ENCODE assay signal across 9 cellular contexts in the genomic region with DNA sequence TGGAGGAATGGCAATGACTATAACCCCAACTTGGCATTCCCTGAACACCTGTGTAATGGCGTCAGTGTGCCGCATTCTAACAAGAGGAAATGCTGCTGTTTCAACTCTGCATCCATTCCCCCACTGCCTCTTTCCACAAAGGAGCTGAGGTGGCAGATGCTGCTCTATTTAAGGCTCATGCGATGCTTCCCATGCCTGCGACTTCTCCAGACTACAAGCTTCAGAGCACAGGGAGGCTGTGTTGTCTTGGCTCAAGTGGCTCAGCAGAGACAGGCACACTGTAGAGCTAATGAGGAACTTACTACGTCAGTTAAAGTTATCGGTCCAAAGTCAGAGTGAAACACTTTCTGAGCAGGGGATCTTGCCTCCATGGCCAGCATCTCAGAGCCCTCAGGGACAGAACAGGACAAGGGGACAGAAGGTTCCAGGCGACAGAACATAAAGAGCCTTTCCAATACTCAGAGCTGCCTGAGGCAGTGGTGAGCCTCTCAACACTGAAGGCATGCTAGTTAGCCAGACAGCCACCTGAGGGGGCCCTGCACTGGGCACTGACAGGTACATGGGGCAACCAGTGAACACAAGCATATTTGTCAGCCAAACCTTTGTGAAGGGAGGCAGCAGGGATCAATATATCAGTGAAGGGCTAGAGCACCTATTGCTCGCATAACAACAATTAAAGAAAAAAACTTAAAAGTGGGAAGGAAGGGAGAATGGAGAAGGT. TPM values are rescaled to one million over a fixed set of nuclear protein-coding genes. Genes with fewer than 3 reads are reported as not detected.
DNase-seq lines count a peak whose midpoint lies in the region; ATAC-seq and TF ChIP-seq lines count a peak whose summit lies in the region.
"Had no signal": no experiment of that assay in that cellular context is flagged by ENCODE, and none has a peak within 500 bp of the region (broad histone marks: within the 10 kb centered on the region; RNA-seq: fewer than 3 reads in every experiment).

No MANE protein-coding gene starts in this region.

- H3K36me3 Mint-ChIP-seq in CD4-positive, alpha-beta T cell (ENCODE audit: low read depth), result peaks cover 96% of the 10 kb centered on the region
- H3K36me3 Mint-ChIP-seq in activated naive CD8-positive, alpha-beta T cell treated with anti-CD3 and anti-CD28 coated beads for 36 hours, result peaks cover 39% of the 10 kb centered on the region

- peak overlapping the region; percentile 82 for H3K27ac Mint-ChIP-seq in CD4-positive, alpha-beta T cell
- H3K27ac Mint-ChIP-seq in activated naive CD8-positive, alpha-beta T cell treated with anti-CD3 and anti-CD28 coated beads for 36 hours, result peak overlapping the region; percentile 86

- POLR2A ChIA-PET in CD4-positive, alpha-beta T cell (lab: Charles Lee), result no interaction called here

- peak overlapping the region; percentile 43 for H3K4me3 Mint-ChIP-seq in CD4-positive, alpha-beta T cell
- H3K4me3 Mint-ChIP-seq in activated naive CD8-positive, alpha-beta T cell treated with anti-CD3 and anti-CD28 coated beads for 36 hours, result peak overlapping the region; percentile 3

- H3K27me3 Mint-ChIP-seq in CD4-positive, alpha-beta T cell, result no peaks in the 10 kb centered on the region
- H3K27me3 Mint-ChIP-seq in activated naive CD8-positive, alpha-beta T cell treated with anti-CD3 and anti-CD28 coated beads for 36 hours, result no peaks in the 10 kb centered on the region

- H3K9me3 Mint-ChIP-seq in CD4-positive, alpha-beta T cell, result no peaks in the 10 kb centered on the region
- no peaks in the 10 kb centered on the region for H3K9me3 Mint-ChIP-seq in activated naive CD8-positive, alpha-beta T cell treated with anti-CD3 and anti-CD28 coated beads for 36 hours

- H3K4me3 ChIP-seq in muscle layer of duodenum (ENCODE audit: low read depth in 1 of 2, low read length in 2 of 2), result no peak overlapping the region

- no peak overlapping the region for H3K27ac ChIP-seq in CD4-positive, alpha-beta T cell (ENCODE audit: low read depth, low read length)
- peak overlapping the region; percentile 21 for H3K27ac ChIP-seq in muscle layer of duodenum (ENCODE audit: low read length)

- no peaks in the 10 kb centered on the region for H3K9me3 ChIP-seq in CD4-positive, alpha-beta T cell (ENCODE audit: control insufficient read depth, low read length)
- no peaks in the 10 kb centered on the region for H3K9me3 ChIP-seq in muscle layer of duodenum (ENCODE audit: control insufficient read depth in 1 of 2, low read length in 2 of 2)

- peaks cover 45 to 47% of the 10 kb centered on the region in 2 donors for H3K36me3 ChIP-seq in muscle layer of duodenum (ENCODE audit: control insufficient read depth in 1 of 2, insufficient read depth in 2 of 2, low read length in 2 of 2)

- intact Hi-C loops in CD4-positive, alpha-beta T cell (cut with DNase I, micrococcal nuclease), result no loop called here

- peaks cover 15 to 19% of the 10 kb centered on the region in 2 donors for H3K4me1 ChIP-seq in muscle layer of duodenum (ENCODE audit: control insufficient read depth in 1 of 2, insufficient read depth in 2 of 2, low read length in 2 of 2)

- no peak for TF ChIP-seq CTCF in CD4-positive, alpha-beta T cell (IDR thresholded peaks at IDR 0.05)

- peak; percentile 28 for ATAC-seq in CD4-positive, alpha-beta T cell (ENCODE audit: poor library complexity)

- CTCF ChIA-PET in CD4-positive, alpha-beta T cell (lab: Charles Lee), result interaction anchor here (0.9 to 1.0 kb wide), 2 partner anchors 11 to 57 kb away, joined by 3 to 6 read pairs; no protein-coding TSS in a partner anchor

- H3K27me3 ChIP-seq in CD4-positive, alpha-beta T cell (ENCODE audit: control insufficient read depth, insufficient read depth, low read length), result no peaks in the 10 kb centered on the region
- no peaks in the 10 kb centered on the region for H3K27me3 ChIP-seq in muscle layer of duodenum (ENCODE audit: low read depth, low read length)

- peaks cover 34% of the 10 kb centered on the region for H3K4me1 Mint-ChIP-seq in CD4-positive, alpha-beta T cell (ENCODE audit: low read depth)
- peaks cover 42% of the 10 kb centered on the region for H3K4me1 Mint-ChIP-seq in activated naive CD8-positive, alpha-beta T cell treated with anti-CD3 and anti-CD28 coated beads for 36 hours

- no peak for DNase-seq in CD4-positive, alpha-beta T cell
- DNase-seq in Kasumi-1 (lab: John Stamatoyannopoulos, UW), result peak; percentile 62 to 70
- DNase-seq in activated naive CD8-positive, alpha-beta T cell treated with anti-CD3 and anti-CD28 coated beads for 36 hours, result no peak
- DNase-seq in HuH-7 (ENCODE audit: low spot score), result no peak
- DNase-seq in SHP77 treated with DMSO at 0.1 percent for 48 hours (lab: John Stamatoyannopoulos, UW), result no peak
- no peak for DNase-seq in COLO668 (lab: John Stamatoyannopoulos, UW; ENCODE audit: unreplicated experiment)
- no peak for DNase-seq in putamen (ENCODE audit: low spot score)
- DNase-seq: retina had no signal

RNA-seq across cellular contexts. Expression of gene TNIP1, which starts 21.8 kb away (rescaled TPM):
- total RNA-seq in CD4-positive, alpha-beta T cell, result 100 to 1,000 TPM; 110 to 115 TPM
- 100 to 1,000 TPM; 185 to 189 TPM for total RNA-seq in activated naive CD8-positive, alpha-beta T cell treated with anti-CD3 and anti-CD28 coated beads for 36 hours

RNA-seq across cellular contexts. Expression of gene GPX3, which starts 38.7 kb away (rescaled TPM):
- total RNA-seq in CD4-positive, alpha-beta T cell, result under 1 TPM in 1 of 2 experiments, not detected in 1; 0.58 TPM
- total RNA-seq in activated naive CD8-positive, alpha-beta T cell treated with anti-CD3 and anti-CD28 coated beads for 36 hours, result not detected

Comparison
In these comparisons a context has a peak if more than half of its experiments do, and no peak if none do; other contexts are left out.
1. DNase-seq: peak in Kasumi-1 (2 of 2); none in CD4-positive, alpha-beta T cell (0 of 10), activated naive CD8-positive, alpha-beta T cell treated with anti-CD3 and anti-CD28 coated beads for 36 hours (single experiment), HuH-7 (single experiment), SHP77 treated with DMSO at 0.1 percent for 48 hours (single experiment), COLO668 (single experiment) and putamen (single experiment).